9 cellular contexts compared by ENCODE assay signal in the genomic region with DNA sequence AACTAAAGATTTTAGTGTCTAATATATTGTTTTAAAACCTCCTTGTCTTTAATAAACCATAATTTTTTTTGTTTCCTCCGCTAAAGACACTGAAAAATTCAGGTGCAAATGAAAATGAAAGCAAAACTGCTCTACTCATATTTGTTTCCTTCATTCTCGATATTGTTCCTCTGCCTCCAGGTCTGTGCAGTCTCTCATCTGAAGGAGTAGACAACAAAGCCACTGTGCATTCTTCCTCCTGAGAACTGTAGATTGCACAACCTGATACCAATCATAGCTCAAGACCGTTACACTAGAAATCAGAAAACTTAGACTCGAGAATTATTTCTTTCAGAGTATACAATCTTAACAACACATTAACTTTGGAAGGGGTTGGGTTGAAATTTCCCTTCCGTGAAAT.
DNase-seq lines count a peak whose midpoint lies in the region; ATAC-seq and TF ChIP-seq lines count a peak whose summit lies in the region.
"Had no signal": no experiment of that assay in that cellular context is flagged by ENCODE, and none has a peak within 500 bp of the region (broad histone marks: within the 10 kb centered on the region; RNA-seq: fewer than 3 reads in every experiment).

No MANE protein-coding gene starts in this region.

- H2BK12ac ChIP-seq in neuronal stem cell (ENCODE audit: low read length), result no peak overlapping the region

- TF ChIP-seq CTCF in OCI-LY7 (conservative IDR thresholded peaks at IDR 0.05; ENCODE audit: low read length) (no peak), epithelial cell of esophagus (IDR thresholded peaks at IDR 0.05; ENCODE audit: insufficient read depth, low read depth, low read length, missing control alignments) (no peak), prostate gland (IDR thresholded peaks at IDR 0.05) (no peak), Peyer's patch (IDR thresholded peaks at IDR 0.05) (no peak)

- no peak overlapping the region for H2AK5ac ChIP-seq in neuronal stem cell (ENCODE audit: low read depth, low read length)

- no peaks in the 10 kb centered on the region for H3K79me1 ChIP-seq in neuronal stem cell (ENCODE audit: low read depth, low read length)

- H3K4me1 ChIP-seq in OCI-LY7 (ENCODE audit: insufficient read depth, low read length, poor library complexity, severe bottlenecking), result no peaks in the 10 kb centered on the region
- H3K4me1 ChIP-seq in prostate gland (replicated peaks), result no peaks in the 10 kb centered on the region
- no peaks in the 10 kb centered on the region for H3K4me1 ChIP-seq in neuronal stem cell (ENCODE audit: control insufficient read depth in 2 of 2, insufficient read depth in 1 of 2, low read depth in 1 of 2, low read length in 2 of 2)
- no peaks in the 10 kb centered on the region for H3K4me1 ChIP-seq in Peyer's patch

- H4K20me1 ChIP-seq in OCI-LY7 (ENCODE audit: insufficient read depth, low read length), result no peaks in the 10 kb centered on the region

- TF ChIP-seq POLR2A in prostate gland (IDR thresholded peaks at IDR 0.05), result no peak
- no peak for TF ChIP-seq POLR2A in Peyer's patch (IDR thresholded peaks at IDR 0.05)

- H3K18ac ChIP-seq in neuronal stem cell (ENCODE audit: low read length), result no peak overlapping the region

- H2AFZ ChIP-seq in OCI-LY7 (ENCODE audit: low read length), result peak overlapping the region; percentile 72
- no peak overlapping the region for H2AFZ ChIP-seq in neuronal stem cell (ENCODE audit: low read length)

- no peak overlapping the region for H2BK5ac ChIP-seq in neuronal stem cell (ENCODE audit: low read length)

- CTCF ChIA-PET in OCI-LY7 (lab: Charles Lee; ENCODE audit: unreplicated experiment), result no interaction called here

- no peak overlapping the region for H2BK120ac ChIP-seq in neuronal stem cell (ENCODE audit: low read depth, low read length)

- peak overlapping the region; percentile 64 for H3K4me2 ChIP-seq in OCI-LY7 (ENCODE audit: low read length)
- no peak overlapping the region for H3K4me2 ChIP-seq in neuronal stem cell (ENCODE audit: insufficient read depth, low read length, poor library complexity, severe bottlenecking)

- H3K27ac ChIP-seq in OCI-LY7 (ENCODE audit: low read depth, low read length, poor library complexity, severe bottlenecking) (no peak overlapping the region), prostate gland (peak overlapping the region in 1 of 2 donors; percentile 6), neuronal stem cell (replicated peaks; ENCODE audit: low read length) (no peak overlapping the region), Peyer's patch (no peak overlapping the region)

- DNase-seq in OCI-LY7 (ENCODE audit: low spot score) (no peak), epithelial cell of esophagus (ENCODE audit: low read depth) (peak; percentile 8), prostate gland (ENCODE audit: low spot score) (no peak), superior temporal gyrus (ENCODE audit: extremely low spot score) (no peak), neuronal stem cell (ENCODE audit: low spot score) (no peak), Peyer's patch (no peak), mesenteric fat pad (ENCODE audit: low spot score) (no peak)

- H3K14ac ChIP-seq in neuronal stem cell (ENCODE audit: low read length), result no peak overlapping the region

- intact Hi-C loops in OCI-LY7 (cut with micrococcal nuclease; ENCODE audit: unreplicated experiment), result no loop called here
- intact Hi-C loops in prostate gland (cut with DNase I), result no loop called here

- H3K23ac ChIP-seq in neuronal stem cell (ENCODE audit: low read depth, low read length, poor library complexity), result no peak overlapping the region

- H3K36me3 ChIP-seq in OCI-LY7 (ENCODE audit: insufficient read depth, low read length) (no peaks in the 10 kb centered on the region), prostate gland (no peaks in the 10 kb centered on the region), neuronal stem cell (replicated peaks in 1 of 2; ENCODE audit: control insufficient read depth in 2 of 2, insufficient read depth in 2 of 2, low read length in 2 of 2) (no peaks in the 10 kb centered on the region), Peyer's patch (no peaks in the 10 kb centered on the region)

- no peak overlapping the region for H4K91ac ChIP-seq in neuronal stem cell (ENCODE audit: low read depth, low read length, poor library complexity)

- no peak overlapping the region for H2BK15ac ChIP-seq in neuronal stem cell (ENCODE audit: low read length)

- no peaks in the 10 kb centered on the region for H3K9me3 ChIP-seq in OCI-LY7 (ENCODE audit: low read length)
- H3K9me3 ChIP-seq in prostate gland, result no peaks in the 10 kb centered on the region
- no peaks in the 10 kb centered on the region for H3K9me3 ChIP-seq in neuronal stem cell (replicated peaks in 1 of 2; ENCODE audit: control insufficient read depth in 2 of 2, insufficient read depth in 1 of 2, low read depth in 1 of 2, low read length in 2 of 2)
- H3K9me3 ChIP-seq in Peyer's patch, result no peaks in the 10 kb centered on the region

- no peak overlapping the region for H3K4ac ChIP-seq in neuronal stem cell (ENCODE audit: low read length)

- H3K79me2 ChIP-seq in OCI-LY7 (ENCODE audit: insufficient read depth, low read depth, low read length), result no peaks in the 10 kb centered on the region

- WGBS in prostate gland, result 30% methylated on average over 5 of the region's 5 CpGs
- WGBS in neuronal stem cell (ENCODE audit: extremely low coverage in 2 of 2, insufficient read length in 2 of 2, insufficient replicate concordance in 1 of 2), 2 donors, result no CpG with 5 or more reads among the region's 5 CpGs

- no peak overlapping the region for H3K9ac ChIP-seq in neuronal stem cell (ENCODE audit: low read depth, low read length, poor library complexity)

- no peak overlapping the region for H4K8ac ChIP-seq in neuronal stem cell (ENCODE audit: low read depth, low read length)

- no peaks in the 10 kb centered on the region for H3K27me3 ChIP-seq in prostate gland (replicated peaks; ENCODE audit: insufficient read depth)
- H3K27me3 ChIP-seq in neuronal stem cell (ENCODE audit: control insufficient read depth in 3 of 3, insufficient read depth in 3 of 3, low read depth in 1 of 3, low read length in 3 of 3), result no peaks in the 10 kb centered on the region
- no peaks in the 10 kb centered on the region for H3K27me3 ChIP-seq in Peyer's patch

- no peaks in the 10 kb centered on the region for H3K9me2 ChIP-seq in OCI-LY7 (ENCODE audit: insufficient read depth, low read length)

- POLR2A ChIA-PET in OCI-LY7 (lab: Charles Lee), result interaction anchor here (0.6 to 0.9 kb wide), 3 partner anchors 623 to 1529 kb away, joined by 3 to 5 read pairs (median 3); no protein-coding TSS in a partner anchor

- peak; percentile 70 for ATAC-seq in HG02678 (IDR thresholded peaks at IDR 0.05; ENCODE audit: unreplicated experiment)

- H3K4me3 ChIP-seq in OCI-LY7 (ENCODE audit: low read depth, low read length, poor library complexity, severe bottlenecking) (peak overlapping the region; percentile 28), epithelial cell of esophagus (ENCODE audit: low read length) (no peak overlapping the region), prostate gland (peak overlapping the region; percentile 16 to 21), neuronal stem cell (ENCODE audit: low read length in 2 of 2) (no peak overlapping the region), Peyer's patch (peak overlapping the region in 2 of 4 donors; percentile 38 to 46)
- H3K4me3 ChIP-seq: lung had no signal

- BruUV-seq in OCI-LY7 (replicated peaks; lab: Mats Ljungman, UMichigan), result no TSS peak

Comparison
In these comparisons a context has a peak if more than half of its experiments do, and no peak if none do; other contexts are left out.
1. H3K4me3 ChIP-seq: peak in OCI-LY7 (single experiment) and prostate gland (2 of 2); none in epithelial cell of esophagus (single experiment) and neuronal stem cell (0 of 2).